ENCODE assay signal across 9 cellular contexts in genomic region chr1:171762143-171762563, GRCh38.
"Had no signal": no experiment of that assay in that cellular context is flagged by ENCODE, and none has a peak within 500 bp of the region (broad histone marks: within the 10 kb centered on the region; RNA-seq: fewer than 3 reads in every experiment).

No MANE protein-coding gene starts in this region.

- ATAC-seq: HCT116 had no signal

- H2AFZ ChIP-seq: GM23248 had no signal

- H3K36me3 ChIP-seq: HAP-1 had no signal

- H3K4me3 ChIP-seq: GM23248, HAP-1 had no signal

- H3K27ac ChIP-seq: GM23248, HL-60 had no signal

- H3K9ac ChIP-seq: GM23248 had no signal

- DNase-seq: GM23248, GOT3, H7, HFFc6, IMR-90, KBM-7 had no signal
